In genomic region chr1:150763631-150764223, GRCh38 we compare ENCODE assay signal across 1 cellular context.
TF ChIP-seq lines count a peak whose summit lies in the region.

No MANE protein-coding gene starts in this region.

TF ChIP-seq in HepG2, 621 proteins besides CTCF, POLR2A, EP300 and RAD21:
- TF ChIP-seq GLI4 (CRISPR knock-in tag; IDR thresholded peaks at IDR 0.05; ENCODE audit: borderline replicate concordance) (no peak), ZNF224 (CRISPR knock-in tag; IDR thresholded peaks at IDR 0.05) (no peak), FOSL1 (CRISPR knock-in tag; IDR thresholded peaks at IDR 0.05; ENCODE audit: borderline replicate concordance) (no peak), ZNF709 (CRISPR knock-in tag; IDR thresholded peaks at IDR 0.05) (no peak), ZNF567 (CRISPR knock-in tag; IDR thresholded peaks at IDR 0.05; ENCODE audit: borderline replicate concordance) (no peak), ZSCAN5A (CRISPR knock-in tag; IDR thresholded peaks at IDR 0.05; ENCODE audit: borderline replicate concordance) (no peak), JUN (CRISPR knock-in tag; IDR thresholded peaks at IDR 0.05) (no peak), ARID4A (CRISPR knock-in tag; IDR thresholded peaks at IDR 0.05; ENCODE audit: borderline replicate concordance) (no peak), NKX3-1 (CRISPR knock-in tag; IDR thresholded peaks at IDR 0.05) (no peak), SSRP1 (CRISPR knock-in tag; IDR thresholded peaks at IDR 0.05) (no peak), ZNF564 (CRISPR knock-in tag; IDR thresholded peaks at IDR 0.05) (no peak), ZBTB1 (CRISPR knock-in tag; IDR thresholded peaks at IDR 0.05; ENCODE audit: borderline replicate concordance) (no peak), RBAK (CRISPR knock-in tag; IDR thresholded peaks at IDR 0.05) (no peak), KIAA2018 (CRISPR knock-in tag; IDR thresholded peaks at IDR 0.05; ENCODE audit: borderline replicate concordance) (no peak), ZNF672 (CRISPR knock-in tag; IDR thresholded peaks at IDR 0.05) (no peak), AKAP8 (CRISPR knock-in tag; IDR thresholded peaks at IDR 0.05) (no peak), MLLT10 (CRISPR knock-in tag; IDR thresholded peaks at IDR 0.05) (no peak), JUND (CRISPR knock-in tag; IDR thresholded peaks at IDR 0.05) (no peak)
- TF ChIP-seq, protein P1, sequence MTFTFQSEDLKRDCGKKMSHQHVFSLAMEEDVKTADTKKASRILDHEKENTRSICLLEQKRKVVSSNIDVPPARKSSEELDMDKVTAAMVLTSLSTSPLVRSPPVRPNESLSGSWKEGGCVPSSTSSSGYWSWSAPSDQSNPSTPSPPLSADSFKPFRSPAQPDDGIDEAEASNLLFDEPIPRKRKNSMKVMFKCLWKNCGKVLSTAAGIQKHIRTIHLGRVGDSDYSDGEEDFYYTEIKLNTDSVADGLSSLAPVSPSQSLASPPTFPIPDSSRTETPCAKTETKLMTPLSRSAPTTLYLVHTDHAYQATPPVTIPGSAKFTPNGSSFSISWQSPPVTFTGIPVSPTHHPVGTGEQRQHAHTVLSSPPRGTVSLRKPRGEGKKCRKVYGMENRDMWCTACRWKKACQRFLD (CRISPR knock-in tag; IDR thresholded peaks at IDR 0.05; ENCODE audit: borderline replicate concordance): no peak
TF ChIP-seq in HepG2: peak in this region for 0.
